ENCODE assay signal across 24 cellular contexts in the genomic region with DNA sequence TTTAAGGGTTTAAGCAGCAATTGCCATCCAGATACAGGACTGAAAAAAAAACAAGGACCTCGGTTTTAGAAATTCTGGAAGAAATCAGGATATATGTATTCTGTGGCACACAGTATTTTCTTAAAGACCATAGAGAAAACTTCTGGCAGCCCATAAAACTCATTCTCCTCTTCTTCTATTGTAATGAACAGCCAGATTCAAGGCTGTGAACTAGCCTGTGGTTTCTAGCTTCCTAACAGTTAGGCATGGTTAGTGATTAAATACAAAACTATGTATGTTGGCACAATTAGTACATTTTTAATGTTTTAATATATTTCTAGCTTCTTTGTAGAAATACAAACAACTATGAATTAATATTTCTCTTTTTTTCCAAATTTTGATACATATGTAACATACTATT.
DNase-seq lines count a peak whose midpoint lies in the region; ATAC-seq and TF ChIP-seq lines count a peak whose summit lies in the region.
"Had no signal": no experiment of that assay in that cellular context is flagged by ENCODE, and none has a peak within 500 bp of the region (broad histone marks: within the 10 kb centered on the region; RNA-seq: fewer than 3 reads in every experiment).

No MANE protein-coding gene starts in this region.

- H3K9me3 ChIP-seq in SJCRH30 (replicated peaks), result no peaks in the 10 kb centered on the region
- H3K9me3 ChIP-seq in Caco-2, result no peaks in the 10 kb centered on the region
- H3K9me3 ChIP-seq: upper lobe of right lung had no signal

- no peaks in the 10 kb centered on the region for H3K27me3 Mint-ChIP-seq in activated CD4-positive, alpha-beta memory T cell treated with anti-CD3 and anti-CD28 coated beads, Interleukin-2, amount 10 ng/mL, durations not matched to agents 7 days and 5 days
- H3K27me3 Mint-ChIP-seq in Caco-2 (ENCODE audit: insufficient read depth, unreplicated experiment), result no peaks in the 10 kb centered on the region
- H3K27me3 Mint-ChIP-seq: CD4-positive, alpha-beta T cell; memory B cell; naive thymus-derived CD8-positive, alpha-beta T cell had no signal

- H3K36me3 Mint-ChIP-seq in activated CD4-positive, alpha-beta memory T cell treated with anti-CD3 and anti-CD28 coated beads, Interleukin-2, amount 10 ng/mL, durations not matched to agents 7 days and 5 days (ENCODE audit: low read depth), result no peaks in the 10 kb centered on the region
- H3K36me3 Mint-ChIP-seq in Caco-2 (ENCODE audit: insufficient read depth, unreplicated experiment), result no peaks in the 10 kb centered on the region
- H3K36me3 Mint-ChIP-seq: memory B cell had no signal

- BruUV-seq in Caco-2 (replicated peaks; lab: Mats Ljungman, UMichigan), result no TSS peak

- H3K4me1 Mint-ChIP-seq in activated CD4-positive, alpha-beta memory T cell treated with anti-CD3 and anti-CD28 coated beads, Interleukin-2, amount 10 ng/mL, durations not matched to agents 7 days and 5 days, result no peaks in the 10 kb centered on the region
- H3K4me1 Mint-ChIP-seq in Caco-2 (ENCODE audit: low read depth, unreplicated experiment), result no peaks in the 10 kb centered on the region
- H3K4me1 Mint-ChIP-seq: memory B cell; naive thymus-derived CD8-positive, alpha-beta T cell had no signal

- H3K27me3 ChIP-seq in SJCRH30, result no peaks in the 10 kb centered on the region
- H3K27me3 ChIP-seq in Caco-2 (replicated peaks; ENCODE audit: control insufficient read depth, insufficient read depth, low read length), result no peaks in the 10 kb centered on the region
- H3K27me3 ChIP-seq: upper lobe of right lung had no signal

- intact Hi-C loops in Caco-2 (cut with micrococcal nuclease; ENCODE audit: unreplicated experiment), result no loop called here

- TF ChIP-seq CTCF in fibroblast of mammary gland (conservative IDR thresholded peaks at IDR 0.05; ENCODE audit: control insufficient read depth, insufficient read depth, low read depth, low read length), result no peak
- no peak for TF ChIP-seq CTCF in retinal pigment epithelial cell (conservative IDR thresholded peaks at IDR 0.05; ENCODE audit: low read depth, low read length)
- no peak for TF ChIP-seq CTCF in Caco-2 (IDR thresholded peaks at IDR 0.05; ENCODE audit: insufficient read depth in 1 of 2, low read depth in 1 of 2, low read length in 1 of 2, severe bottlenecking in 1 of 2, unreplicated experiment in 1 of 2)

- H3K27ac Mint-ChIP-seq in activated CD4-positive, alpha-beta memory T cell treated with anti-CD3 and anti-CD28 coated beads, Interleukin-2, amount 10 ng/mL, durations not matched to agents 7 days and 5 days, result no peak overlapping the region
- no peak overlapping the region for H3K27ac Mint-ChIP-seq in Caco-2 (ENCODE audit: unreplicated experiment)
- H3K27ac Mint-ChIP-seq: activated CD8-positive, alpha-beta T cell treated with anti-CD3 and anti-CD28 coated beads, Interleukin-2, amount 10 ng/mL, durations not matched to agents 7 days and 5 days; CD4-positive, alpha-beta T cell; memory B cell; naive thymus-derived CD8-positive, alpha-beta T cell had no signal

- H3K36me3 ChIP-seq in SJCRH30, result no peaks in the 10 kb centered on the region
- no peaks in the 10 kb centered on the region for H3K36me3 ChIP-seq in Caco-2 (ENCODE audit: control insufficient read depth, insufficient read depth, low read length)
- H3K36me3 ChIP-seq: upper lobe of right lung had no signal

- peak overlapping the region; percentile 22 for H3K27ac ChIP-seq in SJCRH30
- H3K27ac ChIP-seq: KMS-11, upper lobe of right lung had no signal

- CTCF ChIA-PET in activated CD4-positive, alpha-beta memory T cell treated with anti-CD3 and anti-CD28 coated beads, Interleukin-2, amount 10 ng/mL, durations not matched to agents 7 days and 5 days (lab: Charles Lee), result no interaction called here
- CTCF ChIA-PET in Caco-2 (lab: Charles Lee), result no interaction called here

- ATAC-seq in GM19351 (IDR thresholded peaks at IDR 0.05; ENCODE audit: unreplicated experiment), result no peak
- ATAC-seq: activated CD8-positive, alpha-beta T cell treated with anti-CD3 and anti-CD28 coated beads, Interleukin-2, amount 10 ng/mL, durations not matched to agents 7 days and 5 days; naive thymus-derived CD8-positive, alpha-beta T cell; right cardiac atrium; upper lobe of right lung had no signal

- H3K4me1 ChIP-seq in SJCRH30, result peaks cover 2% of the 10 kb centered on the region; the same call in 1 of the 2 replicates
- no peaks in the 10 kb centered on the region for H3K4me1 ChIP-seq in Caco-2
- H3K4me1 ChIP-seq: upper lobe of right lung had no signal

- POLR2A ChIA-PET in activated CD4-positive, alpha-beta memory T cell treated with anti-CD3 and anti-CD28 coated beads, Interleukin-2, amount 10 ng/mL, durations not matched to agents 7 days and 5 days (lab: Charles Lee), result no interaction called here
- POLR2A ChIA-PET in Caco-2 (lab: Charles Lee), result no interaction called here

- DNase-seq in EL, result peak; percentile 6
- DNase-seq in SJCRH30, result no peak
- peak; percentile 16 for DNase-seq in fibroblast of mammary gland (ENCODE audit: low read depth)
- peak; percentile 41 for DNase-seq in retinal pigment epithelial cell (ENCODE audit: low read depth)
- no peak for DNase-seq in activated CD4-positive, alpha-beta memory T cell treated with anti-CD3 and anti-CD28 coated beads, Interleukin-2, amount 10 ng/mL, durations not matched to agents 7 days and 5 days
- DNase-seq in NCI-H187 (lab: John Stamatoyannopoulos, UW), result no peak
- DNase-seq in Caco-2, result no peak
- DNase-seq: activated CD4-positive, CD25-positive, alpha-beta regulatory T cell treated with anti-CD3 and anti-CD28 coated beads, Interleukin-2, amount 50 U/mL, for 72 hours; activated CD8-positive, alpha-beta T cell treated with anti-CD3 and anti-CD28 coated beads, Interleukin-2, amount 10 ng/mL, durations not matched to agents 7 days and 5 days; activated gamma-delta T cell; CD4-positive, alpha-beta T cell; cerebellar nuclear complex; DMS 273 treated with DMSO at 0.1 percent for 48 hours; GF-D8; MV-4-11; naive thymus-derived CD8-positive, alpha-beta T cell; NCI-H187 treated with DMSO at 0.1 percent for 48 hours; right cardiac atrium; SHP77 treated with DMSO at 0.1 percent for 48 hours; stimulated activated CD8-positive, alpha-beta memory T cell treated with anti-CD3 and anti-CD28 coated beads, Interleukin-4, amount 100 ng/mL, for 48 hours; upper lobe of right lung had no signal

- H3K4me3 Mint-ChIP-seq in activated CD4-positive, alpha-beta memory T cell treated with anti-CD3 and anti-CD28 coated beads, Interleukin-2, amount 10 ng/mL, durations not matched to agents 7 days and 5 days, result no peak overlapping the region
- H3K4me3 Mint-ChIP-seq in Caco-2 (ENCODE audit: unreplicated experiment), result no peak overlapping the region
- H3K4me3 Mint-ChIP-seq: activated CD8-positive, alpha-beta T cell treated with anti-CD3 and anti-CD28 coated beads, Interleukin-2, amount 10 ng/mL, durations not matched to agents 7 days and 5 days; CD4-positive, alpha-beta T cell; memory B cell; naive thymus-derived CD8-positive, alpha-beta T cell had no signal

- no peak overlapping the region for H3K4me3 ChIP-seq in SJCRH30
- no peak overlapping the region for H3K4me3 ChIP-seq in fibroblast of mammary gland (ENCODE audit: control insufficient read depth, low read depth, low read length)
- H3K4me3 ChIP-seq in retinal pigment epithelial cell (ENCODE audit: low read length), result no peak overlapping the region
- no peak overlapping the region for H3K4me3 ChIP-seq in Caco-2 (ENCODE audit: low read depth, low read length)
- H3K4me3 ChIP-seq: upper lobe of right lung had no signal

- H3K9me3 Mint-ChIP-seq in activated CD4-positive, alpha-beta memory T cell treated with anti-CD3 and anti-CD28 coated beads, Interleukin-2, amount 10 ng/mL, durations not matched to agents 7 days and 5 days, result no peaks in the 10 kb centered on the region
- H3K9me3 Mint-ChIP-seq in Caco-2 (ENCODE audit: unreplicated experiment), result no peaks in the 10 kb centered on the region

Comparison
In these comparisons a context has a peak if more than half of its experiments do, and no peak if none do; other contexts are left out.
1. DNase-seq: peak in EL (single experiment), fibroblast of mammary gland (single experiment) and retinal pigment epithelial cell (single experiment); none in SJCRH30 (0 of 2), activated CD4-positive, alpha-beta memory T cell treated with anti-CD3 and anti-CD28 coated beads, Interleukin-2, amount 10 ng/mL, durations not matched to agents 7 days and 5 days (single experiment), NCI-H187 (0 of 2) and Caco-2 (0 of 2).